In genomic region chr2:72678036-72678435, GRCh38 we compare ENCODE assay signal across 13 cellular contexts.
DNase-seq lines count a peak whose midpoint lies in the region; ATAC-seq and TF ChIP-seq lines count a peak whose summit lies in the region.
"Had no signal": no experiment of that assay in that cellular context is flagged by ENCODE, and none has a peak within 500 bp of the region (broad histone marks: within the 10 kb centered on the region; RNA-seq: fewer than 3 reads in every experiment).

No MANE protein-coding gene starts in this region.

- H3K4me3 ChIP-seq in AG10803 (ENCODE audit: low read length): no peak overlapping the region
- H3K4me3 ChIP-seq: lung had no signal

- TF ChIP-seq CTCF in AG10803 (conservative IDR thresholded peaks at IDR 0.05; ENCODE audit: low read length): no peak

- DNase-seq in AG10803 (ENCODE audit: low read depth): peak; percentile 34
- DNase-seq in AG08395 (ENCODE audit: low spot score): no peak
- DNase-seq in RKO (ENCODE audit: low spot score): no peak
- no peak for DNase-seq in SKM-1 treated with dmso at 0.1 percent for 144 hours (lab: John Stamatoyannopoulos, UW; ENCODE audit: unreplicated experiment)
- DNase-seq: ACHN; activated CD8-positive, alpha-beta T cell treated with anti-CD3 and anti-CD28 coated beads, Interleukin-2, amount 10 ng/mL, durations not matched to agents 7 days and 5 days; activated naive CD4-positive, alpha-beta T cell; NCI-H446 had no signal

- peak; percentile 86 for ATAC-seq in GM19395 (IDR thresholded peaks at IDR 0.05; ENCODE audit: unreplicated experiment)
- ATAC-seq in HG02852 (IDR thresholded peaks at IDR 0.05; ENCODE audit: unreplicated experiment): peak; percentile 85
- peak; percentile 48 for ATAC-seq in HG03565 (IDR thresholded peaks at IDR 0.05; ENCODE audit: unreplicated experiment)
- ATAC-seq in esophagus mucosa: no peak
- ATAC-seq: activated CD8-positive, alpha-beta T cell treated with anti-CD3 and anti-CD28 coated beads, Interleukin-2, amount 10 ng/mL, durations not matched to agents 7 days and 5 days had no signal
